In the genomic region with DNA sequence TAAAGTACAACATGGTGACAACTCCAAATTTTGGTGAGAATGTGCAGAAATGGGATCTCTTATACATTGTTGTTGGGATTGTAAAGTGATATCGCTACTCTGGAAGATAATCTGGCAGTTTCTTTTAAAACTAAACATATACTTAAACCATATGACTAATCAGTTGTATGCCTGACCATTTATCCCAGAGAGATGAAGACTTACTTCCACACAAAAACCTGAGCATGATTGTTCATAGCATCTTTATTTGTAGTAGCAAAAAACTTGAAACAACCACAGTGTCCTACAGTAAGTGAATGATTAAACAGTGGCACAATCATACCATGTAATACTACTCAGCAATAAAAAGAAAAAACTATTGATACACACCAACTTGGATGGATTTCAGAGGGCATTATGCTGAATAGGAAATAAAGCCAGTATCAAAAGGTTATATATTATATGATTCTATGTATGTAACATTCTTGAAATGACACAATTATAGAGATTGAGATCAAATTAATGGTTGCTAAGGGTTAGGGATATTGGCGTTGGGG, we compare ENCODE assay signal across 23 cellular contexts.
"Had no signal": no experiment of that assay in that cellular context is flagged by ENCODE, and none has a peak within 500 bp of the region (broad histone marks: within the 10 kb centered on the region; RNA-seq: fewer than 3 reads in every experiment).

No MANE protein-coding gene starts in this region.

- H3K27ac ChIP-seq: epithelial cell of prostate, esophagus muscularis mucosa, gastrocnemius medialis, heart right ventricle, neural progenitor cell, parathyroid adenoma, prostate gland, stomach, thoracic aorta, transverse colon had no signal

- H3K9ac ChIP-seq: neural progenitor cell, parathyroid adenoma had no signal

- H3K4me3 ChIP-seq: esophagus muscularis mucosa, gastrocnemius medialis, heart right ventricle, neural progenitor cell, prostate gland, stomach, thoracic aorta, transverse colon had no signal

- DNase-seq: cerebellar nuclear complex; effector memory CD8-positive, alpha-beta T cell; gastrocnemius medialis; heart right ventricle; left cardiac atrium; mammary epithelial cell; natural killer cell; nucleus accumbens; retina; stimulated activated CD4-positive, alpha-beta T cell treated with anti-CD3 and anti-CD28 coated beads, Interleukin-2, amount 100 ng/mL, for 24 hours; stimulated activated naive CD4-positive, alpha-beta T cell; stomach; substantia nigra; transverse colon had no signal

- H3K4me1 ChIP-seq: esophagus muscularis mucosa, heart right ventricle, neural progenitor cell, parathyroid adenoma, prostate gland had no signal

- H3K4me2 ChIP-seq: neural progenitor cell had no signal

- H3K9me3 ChIP-seq: esophagus muscularis mucosa, gastrocnemius medialis, prostate gland, stomach, transverse colon had no signal

- H3K27me3 ChIP-seq: esophagus muscularis mucosa, gastrocnemius medialis, heart right ventricle, neural progenitor cell, stomach, transverse colon had no signal

- FAIRE-seq: colon, keratinocyte had no signal

- H2AFZ ChIP-seq: neural progenitor cell, parathyroid adenoma had no signal

- H3K36me3 ChIP-seq: esophagus muscularis mucosa, gastrocnemius medialis, heart right ventricle, neural progenitor cell, prostate gland, stomach, thoracic aorta, transverse colon had no signal

- ATAC-seq: effector memory CD8-positive, alpha-beta T cell; gastrocnemius medialis; heart right ventricle; left cardiac atrium; natural killer cell; sciatic nerve had no signal
